ENCODE assay signal across 8 cellular contexts in genomic region chr6:100228437-100229424, GRCh38.
A peak's percentile ranks its signal among the peaks of the same experiment; 100 is the strongest.
DNase-seq lines count a peak whose midpoint lies in the region; ATAC-seq, FAIRE-seq and TF ChIP-seq lines count a peak whose summit lies in the region.

No MANE protein-coding gene starts in this region.

- peak overlapping the region; percentile 51 for H3K4me3 ChIP-seq in A549
- H3K4me3 ChIP-seq in H1 (ENCODE audit: extremely low read depth in 1 of 4, insufficient read depth in 2 of 4, low read depth in 3 of 4, low read length in 4 of 4) = peak overlapping the region; percentile 24 to 53 (median 28); a peak in 5 of 8 replicates

- H3K9me3 ChIP-seq in A549 = no peaks in the 10 kb centered on the region
- H3K9me3 ChIP-seq in H1 (ENCODE audit: insufficient read depth in 2 of 2, low read depth in 1 of 2, low read length in 1 of 2) = no peaks in the 10 kb centered on the region

- H3K23ac ChIP-seq in H1 (ENCODE audit: insufficient read length) = no peak overlapping the region

- DNase-seq in A549 (ENCODE audit: low read depth in 1 of 2, low spot score in 1 of 2) = peak; percentile 51 to 78
- DNase-seq in NCI-H345 (lab: John Stamatoyannopoulos, UW) = peak; percentile 65
- DNase-seq in activated CD4-positive, alpha-beta T cell treated with anti-CD3 and anti-CD28 coated beads, Interleukin-2, amount 10 ng/mL, durations not matched to agents 7 days and 5 days = peak; percentile 36
- peak; percentile 46 to 82 for DNase-seq in H1 (ENCODE audit: low read depth in 1 of 2, low spot score in 2 of 2)
- DNase-seq in medulla oblongata (ENCODE audit: extremely low spot score) = peak; percentile 64
- peak; percentile 10 for DNase-seq in stimulated activated CD8-positive, alpha-beta memory T cell treated with anti-CD3 and anti-CD28 coated beads, Interleukin-15, amount 100 ng/mL, for 1 hour (ENCODE audit: low read depth)

- FAIRE-seq in A549 (lab: Jason Lieb, UNC) (no peak), H1 (lab: Jason Lieb, UNC) (peak; percentile 42)

- no peak overlapping the region for H3K4ac ChIP-seq in H1 (replicated peaks; ENCODE audit: insufficient read length, low read depth, low read length)

- no peaks in the 10 kb centered on the region for H3K79me1 ChIP-seq in H1 (ENCODE audit: low read depth, low read length)

- H2BK15ac ChIP-seq in H1 (ENCODE audit: low read length) = no peak overlapping the region

- H3K27ac ChIP-seq in A549 (peak overlapping the region; percentile 87), H1 (ENCODE audit: low read depth, low read length) (no peak overlapping the region)

- no peak overlapping the region for H3K14ac ChIP-seq in H1 (ENCODE audit: insufficient read length)

- peaks cover 2% of the 10 kb centered on the region for H3K9me3 Mint-ChIP-seq in activated CD4-positive, alpha-beta T cell treated with anti-CD3 and anti-CD28 coated beads, Interleukin-2, amount 10 ng/mL, durations not matched to agents 7 days and 5 days

- H3K36me3 ChIP-seq in H1 (ENCODE audit: control insufficient read depth in 2 of 4, insufficient read depth in 4 of 4, low read length in 3 of 4) = no peaks in the 10 kb centered on the region; a peak in 1 of 8 replicates

- no peak overlapping the region for H2BK120ac ChIP-seq in H1 (replicated peaks; ENCODE audit: low read depth, low read length)

- no peak overlapping the region for H4K91ac ChIP-seq in H1 (replicated peaks; ENCODE audit: insufficient read length, low read length)

- no peak overlapping the region for H4K8ac ChIP-seq in H1 (ENCODE audit: extremely low read depth, insufficient read depth, low read length)

- no peak overlapping the region for H3K56ac ChIP-seq in H1 (replicated peaks; ENCODE audit: insufficient read length, low read depth, low read length)

- peaks cover 22% of the 10 kb centered on the region for H3K4me1 ChIP-seq in A549
- peaks cover 0 to 7% (median 3%) of the 10 kb centered on the region in 4 experiments; a peak in 2 of 7 replicates for H3K4me1 ChIP-seq in H1 (replicated peaks in 1 of 4; ENCODE audit: control insufficient read depth in 3 of 4, insufficient read depth in 4 of 4, low read length in 3 of 4)

- no peak overlapping the region for H2BK5ac ChIP-seq in H1 (ENCODE audit: low read depth, low read length)

- TF ChIP-seq POLR2A in A549 (IDR thresholded peaks at IDR 0.05; ENCODE audit: low read length) = peak; percentile 69
- TF ChIP-seq POLR2A in H1 (IDR thresholded peaks at IDR 0.05; ENCODE audit: control extremely low read depth in 1 of 2, low read depth in 2 of 2, low read length in 2 of 2) = no peak

- H3K23me2 ChIP-seq in H1 (ENCODE audit: low read depth, low read length) = no peaks in the 10 kb centered on the region

- H3K9ac ChIP-seq in H1 (replicated peaks in 1 of 4; ENCODE audit: extremely low read depth in 1 of 4, low read depth in 3 of 4, low read length in 3 of 4) = peak overlapping the region in 2 of 4 experiments; percentile 43 to 47; a peak in 3 of 7 replicates

- H3K79me2 ChIP-seq in H1 (ENCODE audit: control insufficient read depth in 1 of 2, insufficient read depth in 2 of 2, low read length in 2 of 2) = no peaks in the 10 kb centered on the region

- peak overlapping the region; percentile 59 for H3K4me3 Mint-ChIP-seq in activated CD4-positive, alpha-beta T cell treated with anti-CD3 and anti-CD28 coated beads, Interleukin-2, amount 10 ng/mL, durations not matched to agents 7 days and 5 days

- peaks cover 23% of the 10 kb centered on the region for H3K27me3 Mint-ChIP-seq in activated CD4-positive, alpha-beta T cell treated with anti-CD3 and anti-CD28 coated beads, Interleukin-2, amount 10 ng/mL, durations not matched to agents 7 days and 5 days

- no peak overlapping the region for H3K18ac ChIP-seq in H1 (ENCODE audit: extremely low read depth, low read length)

- H2AK5ac ChIP-seq in H1 (ENCODE audit: low read depth, low read length) = no peak overlapping the region

- TF ChIP-seq RAD21 in A549 (conservative IDR thresholded peaks at IDR 0.05 in 1 of 2, IDR thresholded peaks at IDR 0.05 in 1 of 2) = 0 out of 5 replicates have a peak, but pooled peaks of 1 of the 2 experiments have one; percentile 19
- no peak; a peak in 1 of 4 replicates for TF ChIP-seq RAD21 in H1 (IDR thresholded peaks at IDR 0.05 in 1 of 2, conservative IDR thresholded peaks at IDR 0.05 in 1 of 2; ENCODE audit: low read depth in 2 of 2, low read length in 2 of 2)

- no peaks in the 10 kb centered on the region for H3K27me3 ChIP-seq in H1 (replicated peaks in 1 of 4; ENCODE audit: control insufficient read depth in 3 of 4, extremely low read depth in 1 of 4, insufficient read depth in 3 of 4, low read length in 3 of 4)

- no peak overlapping the region for H4K5ac ChIP-seq in H1 (ENCODE audit: insufficient read length, low read depth, low read length)

- no peak for TF ChIP-seq CTCF in A549 (IDR thresholded peaks at IDR 0.05)
- TF ChIP-seq CTCF in H1 (IDR thresholded peaks at IDR 0.05; ENCODE audit: control extremely low read depth in 1 of 3, insufficient read depth in 1 of 3, low read depth in 1 of 3, low read length in 3 of 3) = peak in 1 of 3 experiments; percentile 5; a peak in 1 of 4 replicates

- CTCF ChIA-PET in A549 (lab: Yijun Ruan, JAX) = interaction anchor here (0.7 to 1.8 kb wide), 5 partner anchors 10 to 117 kb away, joined by 3 to 4 read pairs (median 3); no protein-coding TSS in a partner anchor
- CTCF ChIA-PET in activated CD4-positive, alpha-beta T cell treated with anti-CD3 and anti-CD28 coated beads, Interleukin-2, amount 10 ng/mL, durations not matched to agents 7 days and 5 days (lab: Charles Lee) = interaction anchor here (0.9 kb wide), 1 partner anchor 32 kb away, joined by 3 read pairs; no protein-coding TSS in a partner anchor
- CTCF ChIA-PET in H1 (lab: Charles Lee; ENCODE audit: partially characterized antibody) = interaction anchor here (0.6 to 1.3 kb wide), 9 partner anchors 10 to 189 kb away, joined by 3 to 5 read pairs (median 3); no protein-coding TSS in a partner anchor

- WGBS in A549 (ENCODE audit: missing lambda C conversion rate) = 7% methylated on average over 26 of the region's 38 CpGs
- WGBS in H1 (ENCODE audit: extremely low coverage in 1 of 2, insufficient coverage in 1 of 2, insufficient read length in 1 of 2, insufficient replicate concordance in 2 of 2, low coverage in 1 of 2, low lambda C conversion rate in 2 of 2, missing lambda C conversion rate in 1 of 2), 2 experiments = 18% methylated on average over 34 of the region's 38 CpGs; no CpG with 5 or more reads in 1 of the 2 experiments

- peak overlapping the region; percentile 99 for H2AFZ ChIP-seq in H1 (ENCODE audit: low read length)

- H3K36me3 Mint-ChIP-seq in activated CD4-positive, alpha-beta T cell treated with anti-CD3 and anti-CD28 coated beads, Interleukin-2, amount 10 ng/mL, durations not matched to agents 7 days and 5 days (ENCODE audit: low read depth) = no peaks in the 10 kb centered on the region

- peaks cover 10% of the 10 kb centered on the region for H3K4me1 Mint-ChIP-seq in activated CD4-positive, alpha-beta T cell treated with anti-CD3 and anti-CD28 coated beads, Interleukin-2, amount 10 ng/mL, durations not matched to agents 7 days and 5 days

- POLR2A ChIA-PET in A549 (lab: Yijun Ruan, JAX) = interaction anchor here (1.1 kb wide), 1 partner anchor 26 kb away, joined by 3 read pairs; no protein-coding TSS in a partner anchor
- POLR2A ChIA-PET in activated CD4-positive, alpha-beta T cell treated with anti-CD3 and anti-CD28 coated beads, Interleukin-2, amount 10 ng/mL, durations not matched to agents 7 days and 5 days (lab: Charles Lee) = no interaction called here
- POLR2A ChIA-PET in H1 (lab: Charles Lee; ENCODE audit: partially characterized antibody) = interaction anchor here (0.6 to 1.0 kb wide), 2 partner anchors 8 to 32 kb away, joined by 3 to 5 read pairs; no protein-coding TSS in a partner anchor

- no peak overlapping the region for H2BK12ac ChIP-seq in H1 (ENCODE audit: low read depth, low read length)

- TF ChIP-seq EP300 in A549 (IDR thresholded peaks at IDR 0.05) (no peak), H1 (IDR thresholded peaks at IDR 0.05; ENCODE audit: borderline replicate concordance in 1 of 2, low read depth in 2 of 2, low read length in 2 of 2) (no peak; a peak in 1 of 3 replicates)

- peak; percentile 100 for ATAC-seq in A549
- ATAC-seq in GM18511 (IDR thresholded peaks at IDR 0.05; ENCODE audit: unreplicated experiment) = peak; percentile 99
- peak; percentile 99 for ATAC-seq in HG02981 (IDR thresholded peaks at IDR 0.05; ENCODE audit: unreplicated experiment)

- H2BK20ac ChIP-seq in H1 (ENCODE audit: low read length) = no peak overlapping the region

- no peaks in the 10 kb centered on the region for H4K20me1 ChIP-seq in H1 (replicated peaks in 1 of 2; ENCODE audit: control insufficient read depth in 1 of 2, insufficient read depth in 2 of 2, low read length in 2 of 2)

- H3K4me2 ChIP-seq in A549 (peak overlapping the region; percentile 98), H1 (ENCODE audit: insufficient read depth in 1 of 2, low read depth in 2 of 2, low read length in 2 of 2) (peak overlapping the region; percentile 51 to 66)

- peak overlapping the region; percentile 82 for H3K27ac Mint-ChIP-seq in activated CD4-positive, alpha-beta T cell treated with anti-CD3 and anti-CD28 coated beads, Interleukin-2, amount 10 ng/mL, durations not matched to agents 7 days and 5 days

TF ChIP-seq in A549, 52 proteins besides CTCF, POLR2A, EP300 and RAD21 (continues in another document):
- TF ChIP-seq FOSL2 (IDR thresholded peaks at IDR 0.05) = no peak
- no peak for TF ChIP-seq FOSL2 (CRISPR knock-in tag; IDR thresholded peaks at IDR 0.05)
- TF ChIP-seq HEYL (CRISPR knock-in tag; IDR thresholded peaks at IDR 0.05) = no peak

TF ChIP-seq in H1, 55 proteins besides CTCF, POLR2A, EP300 and RAD21 (continues in another document):
- TF ChIP-seq TAF1 (IDR thresholded peaks at IDR 0.05; ENCODE audit: low read depth, low read length) (peak; percentile 64), TBP (IDR thresholded peaks at IDR 0.05; ENCODE audit: low read depth, low read length) (peak; percentile 56), YY1 (IDR thresholded peaks at IDR 0.05; ENCODE audit: low read depth, low read length) (no peak), ASH2L (IDR thresholded peaks at IDR 0.05; ENCODE audit: low read length) (peak; percentile 68), HDAC2 (IDR thresholded peaks at IDR 0.05; ENCODE audit: borderline replicate concordance in 1 of 2, low read depth in 2 of 2, low read length in 2 of 2) (no peak), SRF (IDR thresholded peaks at IDR 0.05; ENCODE audit: low read depth, low read length) (no peak), ATF3 (IDR thresholded peaks at IDR 0.05; ENCODE audit: insufficient read depth, low read depth, low read length) (no peak), E2F6 (IDR thresholded peaks at IDR 0.05) (peak; percentile 81)

Comparison
In these comparisons a context has a peak if more than half of its experiments do, and no peak if none do; other contexts are left out.
1. DNase-seq: peak in every context shown above with its lines; median percentile 65 in NCI-H345; 64 in A549; 64 in H1; 64 in medulla oblongata; 36 in activated CD4-positive, alpha-beta T cell treated with anti-CD3 and anti-CD28 coated beads, Interleukin-2, amount 10 ng/mL, durations not matched to agents 7 days and 5 days; 10 in stimulated activated CD8-positive, alpha-beta memory T cell treated with anti-CD3 and anti-CD28 coated beads, Interleukin-15, amount 100 ng/mL, for 1 hour.
2. Of the 18 proteins assayed by ChIP-seq in both H1 and A549: peak only in H1: CHD2; only in A549: PHF8 and POLR2A; in both: E2F6 and MAX; in neither: 10; mixed calls (peak in some experiments, not most) for 3.